10 cellular contexts compared by ENCODE assay signal in the genomic region with DNA sequence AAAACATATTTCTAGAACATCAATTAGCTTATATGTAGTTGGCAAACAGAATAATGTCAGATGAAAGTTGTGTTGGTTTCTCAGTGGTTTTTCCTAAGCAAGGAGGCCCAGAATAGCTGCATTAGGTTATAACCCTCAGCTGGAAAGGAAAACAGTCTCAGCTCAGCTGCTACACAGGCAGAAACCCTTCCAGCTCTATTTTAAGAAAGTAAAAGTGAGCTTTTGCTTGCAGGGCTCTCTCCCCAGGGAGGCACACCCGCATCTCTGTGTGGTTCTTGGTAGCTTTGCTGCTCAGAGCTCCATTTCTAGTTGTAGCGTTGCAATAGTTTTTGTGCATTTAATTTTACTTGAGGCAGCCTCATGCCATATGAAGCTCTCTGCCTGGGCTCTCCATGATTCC. TPM values are rescaled to one million over a fixed set of nuclear protein-coding genes. Genes with fewer than 3 reads are reported as not detected.
DNase-seq lines count a peak whose midpoint lies in the region; ATAC-seq and TF ChIP-seq lines count a peak whose summit lies in the region.
"Had no signal": no experiment of that assay in that cellular context is flagged by ENCODE, and none has a peak within 500 bp of the region (broad histone marks: within the 10 kb centered on the region; RNA-seq: fewer than 3 reads in every experiment).

No MANE protein-coding gene starts in this region.

- no peak for TF ChIP-seq CTCF in GM13976 (IDR thresholded peaks at IDR 0.05; ENCODE audit: borderline replicate concordance, control extremely low read depth, extremely low read depth, insufficient read depth, missing control alignments)
- no peak for TF ChIP-seq CTCF in OCI-LY1 (IDR thresholded peaks at IDR 0.05; ENCODE audit: low read length)

- peak; percentile 92 for ATAC-seq in GM21825 (IDR thresholded peaks at IDR 0.05; ENCODE audit: unreplicated experiment)

- peak; percentile 13 for DNase-seq in GM13976 (ENCODE audit: low spot score)
- DNase-seq in activated naive CD4-positive, alpha-beta T cell treated with anti-CD3 and anti-CD28 coated beads, Interleukin-2, amount 50 U/mL, for 16 hours: no peak
- DNase-seq in H4 (ENCODE audit: low spot score): no peak
- no peak for DNase-seq in NCI-H1436 (lab: John Stamatoyannopoulos, UW)
- no peak for DNase-seq in COLO829 (ENCODE audit: low spot score)
- DNase-seq: EL, OCI-M1 had no signal

- no peaks in the 10 kb centered on the region for H3F3A ChIP-seq in OCI-LY1 (ENCODE audit: insufficient read depth, low read length)

- no peaks in the 10 kb centered on the region for H3K9me2 ChIP-seq in OCI-LY1 (ENCODE audit: low read depth, low read length)

- H3K9ac ChIP-seq in OCI-LY1 (ENCODE audit: low read length): no peak overlapping the region

- in situ Hi-C loops in GM13976 (cut with MboI; ENCODE audit: low sequenced_read_pairs, unreplicated experiment): no loop called here

- H3K27ac ChIP-seq in OCI-LY1 (ENCODE audit: low read depth, low read length, poor library complexity, severe bottlenecking) (peak overlapping the region; percentile 31), muscle layer of duodenum (ENCODE audit: low read length) (peak overlapping the region; percentile 46)

- H3K79me2 ChIP-seq in OCI-LY1 (ENCODE audit: insufficient read depth, low read length): no peaks in the 10 kb centered on the region

- H3K36me3 ChIP-seq in OCI-LY1 (ENCODE audit: insufficient read depth, low read length): peaks cover 62% of the 10 kb centered on the region
- H3K36me3 ChIP-seq in muscle layer of duodenum (ENCODE audit: control insufficient read depth in 1 of 2, insufficient read depth in 2 of 2, low read length in 2 of 2): peaks cover 21 to 32% of the 10 kb centered on the region in 2 donors

- H3K9me3 ChIP-seq in OCI-LY1 (ENCODE audit: low read length): no peaks in the 10 kb centered on the region
- H3K9me3 ChIP-seq in muscle layer of duodenum (ENCODE audit: control insufficient read depth in 1 of 2, low read length in 2 of 2): no peaks in the 10 kb centered on the region

- H3K4me1 ChIP-seq in OCI-LY1 (ENCODE audit: insufficient read depth, low read length, severe bottlenecking): peaks cover 24% of the 10 kb centered on the region
- H3K4me1 ChIP-seq in muscle layer of duodenum (ENCODE audit: control insufficient read depth in 1 of 2, insufficient read depth in 2 of 2, low read length in 2 of 2): peaks cover 7 to 15% of the 10 kb centered on the region in 2 donors

- peak overlapping the region; percentile 33 for H3K4me2 ChIP-seq in OCI-LY1 (ENCODE audit: low read length)

- H3K4me3 ChIP-seq in OCI-LY1 (ENCODE audit: low read depth, low read length, poor library complexity, severe bottlenecking) (no peak overlapping the region), muscle layer of duodenum (ENCODE audit: low read depth in 1 of 2, low read length in 2 of 2) (no peak overlapping the region)

- no peaks in the 10 kb centered on the region for H4K20me1 ChIP-seq in OCI-LY1 (ENCODE audit: insufficient read depth, low read length)

- no peak overlapping the region for H2AFZ ChIP-seq in OCI-LY1 (ENCODE audit: low read length)

- H3K27me3 ChIP-seq in OCI-LY1 (ENCODE audit: insufficient read depth, low read length) (no peaks in the 10 kb centered on the region), muscle layer of duodenum (ENCODE audit: low read depth, low read length) (no peaks in the 10 kb centered on the region)

RNA-seq across cellular contexts. Expression of a gene that starts 54.6 kb away (rescaled TPM):
- 11.8 and 16.0 TPM in 2 replicates for total RNA-seq in H4 (2014; rRNA removed; shearing (Covaris generic))
